Comparison of ENCODE assay signal across 9 cellular contexts in the genomic region with DNA sequence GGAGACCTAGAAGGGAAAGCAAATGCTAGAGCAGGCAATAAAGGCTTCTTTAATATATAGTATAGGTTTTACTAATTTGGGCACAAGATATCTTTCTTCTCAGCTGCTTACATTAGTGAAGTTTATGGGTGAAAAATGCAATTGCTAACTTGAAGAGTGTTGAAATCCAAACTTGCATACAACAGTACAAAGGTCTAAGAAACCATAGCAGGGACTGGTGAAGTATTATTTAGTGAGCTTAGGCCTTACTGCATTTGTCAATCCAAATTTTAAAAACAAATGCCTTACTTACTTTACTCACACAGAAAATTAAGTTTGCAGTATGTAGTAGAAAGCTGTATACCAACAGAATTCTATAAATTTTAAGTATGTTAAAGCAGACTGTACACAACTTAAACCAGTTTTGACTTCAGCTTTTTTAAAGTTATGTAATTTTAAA. TPM values are rescaled to one million over a fixed set of nuclear protein-coding genes. Genes with fewer than 3 reads are reported as not detected.
A peak's percentile ranks its signal among the peaks of the same experiment; 100 is the strongest.
DNase-seq lines count a peak whose midpoint lies in the region; ATAC-seq and TF ChIP-seq lines count a peak whose summit lies in the region.
"Had no signal": no experiment of that assay in that cellular context is flagged by ENCODE, and none has a peak within 500 bp of the region (broad histone marks: within the 10 kb centered on the region; RNA-seq: fewer than 3 reads in every experiment).

No MANE protein-coding gene starts in this region.

- no peak overlapping the region for H3K56ac ChIP-seq in H9 (ENCODE audit: insufficient read length, low read depth, low read length)

- peak overlapping the region; percentile 74 to 91 for H3K4me3 Mint-ChIP-seq in H9

- no peak for TF ChIP-seq POLR2A in gastroesophageal sphincter (IDR thresholded peaks at IDR 0.05)

- DNase-seq in H9 (no peak), skeletal muscle cell (ENCODE audit: low read depth) (no peak), HCEC 1CT (no peak), ecto neural progenitor cell (ENCODE audit: low spot score) (no peak), activated gamma-delta T cell treated with Interleukin-2 at 50 U/mL for 16 hours (no peak)
- DNase-seq: thyroid gland had no signal

- H4K8ac ChIP-seq in H9 (replicated peaks; ENCODE audit: insufficient read length, low read depth, low read length): no peak overlapping the region

- H3K36me3 ChIP-seq in SU-DHL-6 (ENCODE audit: low read length) (peaks cover 13% of the 10 kb centered on the region), gastroesophageal sphincter (no peaks in the 10 kb centered on the region)
- H3K36me3 ChIP-seq: thyroid gland had no signal

- H3K9ac ChIP-seq in H9 (ENCODE audit: extremely low read depth, insufficient read length, low read length) (no peak overlapping the region), SU-DHL-6 (ENCODE audit: low read length) (peak overlapping the region; percentile 99)

- H3K9me3 ChIP-seq in H9 (ENCODE audit: control insufficient read depth, low read depth, low read length): no peaks in the 10 kb centered on the region
- H3K9me3 ChIP-seq in SU-DHL-6 (ENCODE audit: insufficient read depth, low read length): no peaks in the 10 kb centered on the region
- no peaks in the 10 kb centered on the region for H3K9me3 ChIP-seq in gastroesophageal sphincter
- H3K9me3 ChIP-seq: thyroid gland had no signal

- peaks cover 21% of the 10 kb centered on the region; the same call in 1 of the 2 replicates for H3F3A ChIP-seq in SU-DHL-6 (ENCODE audit: insufficient read depth)

- H3K27ac Mint-ChIP-seq in H9: no peak overlapping the region

- no peak overlapping the region for H3K27ac ChIP-seq in H9 (ENCODE audit: insufficient read length, low read depth, low read length)
- H3K27ac ChIP-seq in SU-DHL-6 (ENCODE audit: low read depth, low read length): peak overlapping the region; percentile 62; the same call in 1 of the 2 replicates
- H3K27ac ChIP-seq in gastroesophageal sphincter: peak overlapping the region in 3 of 4 donors; percentile 3 to 100 (median 99)

- H3K36me3 Mint-ChIP-seq in H9 (ENCODE audit: insufficient read depth in 1 of 3, low read depth in 3 of 3): peaks cover 9 to 22% (median 21%) of the 10 kb centered on the region in 3 experiments; a peak in 6 of 7 replicates

- H3K79me2 ChIP-seq in H9 (ENCODE audit: insufficient read depth, low read length): peaks cover 22% of the 10 kb centered on the region; the same call in 1 of the 2 replicates
- peaks cover 70% of the 10 kb centered on the region for H3K79me2 ChIP-seq in SU-DHL-6 (ENCODE audit: insufficient read depth, low read length)

- H3K9me2 ChIP-seq in SU-DHL-6 (replicated peaks; ENCODE audit: insufficient read depth, low read length): no peaks in the 10 kb centered on the region

- H3K4me3 ChIP-seq in SU-DHL-6 (ENCODE audit: insufficient read depth, low read length, poor library complexity, severe bottlenecking) (peak overlapping the region; percentile 62), gastroesophageal sphincter (peak overlapping the region; percentile 94 to 98), skeletal muscle cell (ENCODE audit: low read depth, low read length) (peak overlapping the region; percentile 27)

- no peak overlapping the region for H2BK12ac ChIP-seq in H9 (ENCODE audit: insufficient read length, low read depth, low read length)

- no peak overlapping the region for H2BK15ac ChIP-seq in H9 (ENCODE audit: low read depth, low read length)

- H2BK5ac ChIP-seq in H9 (ENCODE audit: insufficient read length, low read length): no peak overlapping the region

- H4K20me1 ChIP-seq in H9 (ENCODE audit: control insufficient read depth, insufficient read depth, insufficient read length) (no peaks in the 10 kb centered on the region), SU-DHL-6 (ENCODE audit: low read depth, low read length) (peaks cover 11% of the 10 kb centered on the region; the same call in 1 of the 2 replicates)

- H3K23ac ChIP-seq in H9 (ENCODE audit: insufficient read length, low read depth, low read length): no peak overlapping the region

- no peak overlapping the region for H3K4ac ChIP-seq in H9 (ENCODE audit: low read depth, low read length)

- H4K5ac ChIP-seq in H9 (ENCODE audit: insufficient read length, low read depth, low read length): no peak overlapping the region

- H3T11ph ChIP-seq in H9 (ENCODE audit: low read length): no peak overlapping the region

- TF ChIP-seq CTCF in H9 (conservative IDR thresholded peaks at IDR 0.05): no peak
- no peak for TF ChIP-seq CTCF in SU-DHL-6 (IDR thresholded peaks at IDR 0.05; ENCODE audit: insufficient read depth, low read length, poor library complexity, severe bottlenecking)
- no peak for TF ChIP-seq CTCF in gastroesophageal sphincter (IDR thresholded peaks at IDR 0.05)

- H3K4me2 ChIP-seq in H9 (ENCODE audit: insufficient read depth, insufficient read length, low read length) (peak overlapping the region; percentile 48), SU-DHL-6 (ENCODE audit: low read depth, low read length, poor library complexity, severe bottlenecking) (peak overlapping the region; percentile 75)

- H2AK5ac ChIP-seq in H9 (ENCODE audit: insufficient read length, low read length): no peak overlapping the region

- no peaks in the 10 kb centered on the region; a peak in 1 of 5 replicates for H3K9me3 Mint-ChIP-seq in H9

- ATAC-seq in gastroesophageal sphincter: no peak
- ATAC-seq in HG03196 (IDR thresholded peaks at IDR 0.05; ENCODE audit: unreplicated experiment): no peak

- no peak overlapping the region for H2BK120ac ChIP-seq in H9 (ENCODE audit: low read depth, low read length, poor library complexity, severe bottlenecking)

- H3K27me3 ChIP-seq in H9 (ENCODE audit: insufficient read depth, low read length) (no peaks in the 10 kb centered on the region), SU-DHL-6 (ENCODE audit: low read length) (no peaks in the 10 kb centered on the region), gastroesophageal sphincter (no peaks in the 10 kb centered on the region)
- H3K27me3 ChIP-seq: thyroid gland had no signal

- no peaks in the 10 kb centered on the region for H3K79me1 ChIP-seq in H9 (ENCODE audit: insufficient read depth, low read depth, low read length, poor library complexity, severe bottlenecking)

- H2AFZ ChIP-seq in H9 (ENCODE audit: low read length): no peak overlapping the region
- H2AFZ ChIP-seq in SU-DHL-6 (ENCODE audit: low read depth, low read length, severe bottlenecking): no peak overlapping the region

- H3K4me1 ChIP-seq in H9 (ENCODE audit: insufficient read depth, low read length) (no peaks in the 10 kb centered on the region), gastroesophageal sphincter (peaks cover 0 to 69% (median 0%) of the 10 kb centered on the region in 3 donors)

- peaks cover 12% of the 10 kb centered on the region for H3K23me2 ChIP-seq in H9 (ENCODE audit: insufficient read length, low read depth, low read length, poor library complexity, severe bottlenecking)

- H2BK20ac ChIP-seq in H9 (ENCODE audit: low read depth, low read length, poor library complexity, severe bottlenecking): no peak overlapping the region

- H4K91ac ChIP-seq in H9 (ENCODE audit: insufficient read length, low read depth, low read length): no peak overlapping the region

- H3K18ac ChIP-seq in H9 (ENCODE audit: insufficient read length, low read depth, low read length): no peak overlapping the region

- TF ChIP-seq EP300 in gastroesophageal sphincter (IDR thresholded peaks at IDR 0.05): no peak

- H3K27me3 Mint-ChIP-seq in H9 (ENCODE audit: low read depth): no peaks in the 10 kb centered on the region

- H3K4me1 Mint-ChIP-seq in H9: peaks cover 19 to 36% of the 10 kb centered on the region in 2 experiments

- H3K14ac ChIP-seq in H9 (ENCODE audit: insufficient read depth, low read length): no peak overlapping the region

RNA-seq across cellular contexts. Expression of a gene that starts 1.4 kb away (rescaled TPM):
- total RNA-seq in H9 (2021): 11.3 and 13.7 TPM in 2 replicates
- total RNA-seq in gastroesophageal sphincter: 10 to 100 TPM in 3 of 4 donors, 1 to 10 TPM in 1; 6.6 to 13.3 (median 12.2) TPM

RNA-seq across cellular contexts. Expression of a gene that starts 2.1 kb away (rescaled TPM):
- total RNA-seq in H9 (2021) (49.5 and 52.1 TPM in 2 replicates), gastroesophageal sphincter (10 to 100 TPM; 68.4 to 99.6 (median 77.2) TPM)

Comparison
In these comparisons a context has a peak if more than half of its experiments do, and no peak if none do; other contexts are left out.
1. H3K4me3 ChIP-seq: peak in every context shown above with its lines; median percentile 96 in gastroesophageal sphincter; 62 in SU-DHL-6; 27 in skeletal muscle cell.